ENCODE assay signal across 12 cellular contexts in the genomic region with DNA sequence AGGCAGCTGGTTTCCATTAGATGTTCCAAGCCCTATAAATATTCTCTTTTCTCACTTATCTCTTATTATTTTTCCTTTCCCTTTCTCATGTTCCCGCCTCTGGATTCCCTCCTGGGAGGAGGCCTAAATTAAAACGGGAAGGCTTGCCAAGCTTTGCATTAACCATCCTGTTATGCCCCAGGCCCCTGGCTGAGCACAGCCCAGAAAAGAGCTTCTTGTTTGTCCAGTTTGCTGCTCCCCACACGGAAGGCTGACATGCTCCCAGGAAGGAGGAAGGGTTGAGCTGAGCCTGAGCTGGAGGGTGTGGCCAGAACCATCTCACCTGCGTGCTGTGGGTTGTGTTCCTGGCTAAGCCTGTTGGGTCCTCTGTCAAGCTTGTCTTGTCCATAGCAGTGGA.
DNase-seq lines count a peak whose midpoint lies in the region; ATAC-seq, FAIRE-seq and TF ChIP-seq lines count a peak whose summit lies in the region.
"Had no signal": no experiment of that assay in that cellular context is flagged by ENCODE, and none has a peak within 500 bp of the region (broad histone marks: within the 10 kb centered on the region; RNA-seq: fewer than 3 reads in every experiment).

No MANE protein-coding gene starts in this region.

- no peak overlapping the region for H3K27ac Mint-ChIP-seq in activated T-helper 2 cell treated with anti-CD3 and anti-CD28 coated beads, Interferon-gamma antibody, Interleukin-2, Interleukin-4, amounts not matched to agents 10 μg/mL and 5 μg/mL and 100 μg/mL, durations not matched to agents 14 hours and 24 hours and 36 hours
- H3K27ac Mint-ChIP-seq in activated naive CD4-positive, alpha-beta T cell treated with anti-CD3 and anti-CD28 coated beads, Interleukin-2, amount 10 ng/mL, durations not matched to agents 7 days and 5 days: no peak overlapping the region
- H3K27ac Mint-ChIP-seq: activated naive CD4-positive, alpha-beta T cell treated with anti-CD3 and anti-CD28 coated beads for 36 hours had no signal

- no peak overlapping the region for H3K9ac ChIP-seq in skeletal muscle tissue (ENCODE audit: low read depth in 1 of 3, low read length in 3 of 3)
- H3K9ac ChIP-seq: KMS-11 had no signal

- TF ChIP-seq CTCF in heart left ventricle (IDR thresholded peaks at IDR 0.05) (no peak), GM10266 (IDR thresholded peaks at IDR 0.05; ENCODE audit: control insufficient read depth, insufficient read depth, low read depth, missing control alignments) (no peak)

- H3K4me3 Mint-ChIP-seq in activated T-helper 2 cell treated with anti-CD3 and anti-CD28 coated beads, Interferon-gamma antibody, Interleukin-2, Interleukin-4, amounts not matched to agents 10 μg/mL and 5 μg/mL and 100 μg/mL, durations not matched to agents 14 hours and 24 hours and 36 hours (ENCODE audit: low read depth): no peak overlapping the region
- no peak overlapping the region for H3K4me3 Mint-ChIP-seq in activated naive CD4-positive, alpha-beta T cell treated with anti-CD3 and anti-CD28 coated beads, Interleukin-2, amount 10 ng/mL, durations not matched to agents 7 days and 5 days
- H3K4me3 Mint-ChIP-seq: activated naive CD4-positive, alpha-beta T cell treated with anti-CD3 and anti-CD28 coated beads for 36 hours had no signal

- no peak for FAIRE-seq in GM12891 (lab: Jason Lieb, UNC)

- intact Hi-C loops in heart left ventricle (cut with DNase I): loop anchor here in 1 of 10 donors (5.0 kb wide), 1 partner anchor 64 kb away; a partner anchor contains a TSS
- intact Hi-C loops in activated T-helper 2 cell treated with anti-CD3 and anti-CD28 coated beads, Interferon-gamma antibody, Interleukin-2, Interleukin-4, amounts not matched to agents 10 μg/mL and 5 μg/mL and 100 μg/mL, durations not matched to agents 14 hours and 24 hours and 36 hours (cut with micrococcal nuclease): no loop called here

- H3K36me3 Mint-ChIP-seq in activated T-helper 2 cell treated with anti-CD3 and anti-CD28 coated beads, Interferon-gamma antibody, Interleukin-2, Interleukin-4, amounts not matched to agents 10 μg/mL and 5 μg/mL and 100 μg/mL, durations not matched to agents 14 hours and 24 hours and 36 hours (ENCODE audit: low read depth): no peaks in the 10 kb centered on the region
- no peaks in the 10 kb centered on the region for H3K36me3 Mint-ChIP-seq in activated naive CD4-positive, alpha-beta T cell treated with anti-CD3 and anti-CD28 coated beads, Interleukin-2, amount 10 ng/mL, durations not matched to agents 7 days and 5 days

- H3K4me1 ChIP-seq in heart left ventricle (peaks cover 0 to 51% (median 7%) of the 10 kb centered on the region in 12 donors), skeletal muscle tissue (ENCODE audit: control insufficient read depth in 3 of 3, insufficient read depth in 3 of 3, low read length in 3 of 3) (peaks cover 15 to 23% (median 20%) of the 10 kb centered on the region in 3 donors)

- H3K27me3 Mint-ChIP-seq in activated T-helper 2 cell treated with anti-CD3 and anti-CD28 coated beads, Interferon-gamma antibody, Interleukin-2, Interleukin-4, amounts not matched to agents 10 μg/mL and 5 μg/mL and 100 μg/mL, durations not matched to agents 14 hours and 24 hours and 36 hours (ENCODE audit: low read depth): peaks cover 4% of the 10 kb centered on the region
- no peaks in the 10 kb centered on the region for H3K27me3 Mint-ChIP-seq in activated naive CD4-positive, alpha-beta T cell treated with anti-CD3 and anti-CD28 coated beads, Interleukin-2, amount 10 ng/mL, durations not matched to agents 7 days and 5 days

- ATAC-seq in heart left ventricle: peak in 3 of 4 donors; percentile 6 to 26 (median 26)

- peak; percentile 27 for DNase-seq in Daoy (ENCODE audit: low read depth)
- peak; percentile 7 for DNase-seq in NCI-H526 treated with DMSO at 0.1 percent for 48 hours (lab: John Stamatoyannopoulos, UW)
- DNase-seq in heart left ventricle: peak in 2 of 5 donors; percentile 25 to 27
- DNase-seq in activated T-helper 2 cell treated with anti-CD3 and anti-CD28 coated beads, Interferon-gamma antibody, Interleukin-2, Interleukin-4, amounts not matched to agents 10 μg/mL and 5 μg/mL and 100 μg/mL, durations not matched to agents 14 hours and 24 hours and 36 hours (ENCODE audit: low spot score): no peak
- no peak for DNase-seq in GM12891 (ENCODE audit: insufficient read length, low spot score)
- no peak for DNase-seq in GM10266 (ENCODE audit: extremely low spot score)
- DNase-seq in activated naive CD4-positive, alpha-beta T cell treated with anti-CD3 and anti-CD28 coated beads, Interleukin-2, amount 10 ng/mL, durations not matched to agents 7 days and 5 days: no peak
- DNase-seq: activated CD4-positive, alpha-beta T cell treated with anti-CD3 and anti-CD28 coated beads for 1 hour; activated naive CD4-positive, alpha-beta T cell treated with anti-CD3 and anti-CD28 coated beads for 36 hours; Peyer's patch had no signal

- TF ChIP-seq POLR2A in heart left ventricle (IDR thresholded peaks at IDR 0.05) (no peak), GM12891 (IDR thresholded peaks at IDR 0.05; ENCODE audit: low read depth, low read length) (no peak)

- CTCF ChIA-PET in activated naive CD4-positive, alpha-beta T cell treated with anti-CD3 and anti-CD28 coated beads, Interleukin-2, amount 10 ng/mL, durations not matched to agents 7 days and 5 days (lab: Charles Lee): interaction anchor here (1.4 kb wide), 1 partner anchor 429 kb away, joined by 3 read pairs; no protein-coding TSS in a partner anchor

- H3K27ac ChIP-seq in heart left ventricle (peak overlapping the region in 8 of 12 donors; percentile 9 to 81 (median 64)), skeletal muscle tissue (ENCODE audit: low read depth, low read length) (peak overlapping the region; percentile 48)
- H3K27ac ChIP-seq: KMS-11 had no signal

- no peaks in the 10 kb centered on the region for H3K9me3 Mint-ChIP-seq in activated T-helper 2 cell treated with anti-CD3 and anti-CD28 coated beads, Interferon-gamma antibody, Interleukin-2, Interleukin-4, amounts not matched to agents 10 μg/mL and 5 μg/mL and 100 μg/mL, durations not matched to agents 14 hours and 24 hours and 36 hours
- no peaks in the 10 kb centered on the region for H3K9me3 Mint-ChIP-seq in activated naive CD4-positive, alpha-beta T cell treated with anti-CD3 and anti-CD28 coated beads, Interleukin-2, amount 10 ng/mL, durations not matched to agents 7 days and 5 days
- H3K9me3 Mint-ChIP-seq: activated naive CD4-positive, alpha-beta T cell treated with anti-CD3 and anti-CD28 coated beads for 36 hours had no signal

- H3K4me3 ChIP-seq in heart left ventricle (peak overlapping the region in 1 of 12 donors; percentile 12), skeletal muscle tissue (ENCODE audit: low read length in 3 of 3) (peak overlapping the region in 1 of 3 donors; percentile 25)
- H3K4me3 ChIP-seq: Peyer's patch had no signal

- H3K9me3 ChIP-seq in heart left ventricle (no peaks in the 10 kb centered on the region), skeletal muscle tissue (ENCODE audit: control insufficient read depth in 3 of 3, low read length in 3 of 3) (no peaks in the 10 kb centered on the region)
- H3K9me3 ChIP-seq: Peyer's patch had no signal

- H3K36me3 ChIP-seq in heart left ventricle (no peaks in the 10 kb centered on the region), skeletal muscle tissue (ENCODE audit: control insufficient read depth in 3 of 3, insufficient read depth in 3 of 3, low read length in 3 of 3) (no peaks in the 10 kb centered on the region)
- H3K36me3 ChIP-seq: Peyer's patch had no signal

- WGBS in heart left ventricle, 4 donors: 31 to 45% (median 40%) methylated on average over 3 to 4 of the region's 4 CpGs

- H3K4me1 Mint-ChIP-seq in activated T-helper 2 cell treated with anti-CD3 and anti-CD28 coated beads, Interferon-gamma antibody, Interleukin-2, Interleukin-4, amounts not matched to agents 10 μg/mL and 5 μg/mL and 100 μg/mL, durations not matched to agents 14 hours and 24 hours and 36 hours (ENCODE audit: low read depth): no peaks in the 10 kb centered on the region
- no peaks in the 10 kb centered on the region for H3K4me1 Mint-ChIP-seq in activated naive CD4-positive, alpha-beta T cell treated with anti-CD3 and anti-CD28 coated beads, Interleukin-2, amount 10 ng/mL, durations not matched to agents 7 days and 5 days

- no peaks in the 10 kb centered on the region for H3K27me3 ChIP-seq in heart left ventricle
- no peaks in the 10 kb centered on the region for H3K27me3 ChIP-seq in skeletal muscle tissue (ENCODE audit: control insufficient read depth in 3 of 3, insufficient read depth in 3 of 3, low read length in 3 of 3)
- H3K27me3 ChIP-seq: Peyer's patch had no signal

TF ChIP-seq in GM12891, 5 proteins besides CTCF, POLR2A, EP300 and RAD21:
- no peak for TF ChIP-seq PAX5 (IDR thresholded peaks at IDR 0.05; ENCODE audit: insufficient read depth, low read length, severe bottlenecking)

Comparison
In these comparisons a context has a peak if more than half of its experiments do, and no peak if none do; other contexts are left out.
1. DNase-seq: peak in Daoy (single experiment) and NCI-H526 treated with DMSO at 0.1 percent for 48 hours (single experiment); none in activated T-helper 2 cell treated with anti-CD3 and anti-CD28 coated beads, Interferon-gamma antibody, Interleukin-2, Interleukin-4, amounts not matched to agents 10 μg/mL and 5 μg/mL and 100 μg/mL, durations not matched to agents 14 hours and 24 hours and 36 hours (single experiment), GM12891 (single experiment), GM10266 (single experiment) and activated naive CD4-positive, alpha-beta T cell treated with anti-CD3 and anti-CD28 coated beads, Interleukin-2, amount 10 ng/mL, durations not matched to agents 7 days and 5 days (single experiment).